Comparison of ENCODE assay signal across 15 cellular contexts in genomic region chr2:176676257-176676570, GRCh38.
"Had no signal": no experiment of that assay in that cellular context is flagged by ENCODE, and none has a peak within 500 bp of the region (broad histone marks: within the 10 kb centered on the region; RNA-seq: fewer than 3 reads in every experiment).

No MANE protein-coding gene starts in this region.

- ATAC-seq: Panc1, PC-3, T-cell had no signal

- H3K4me3 ChIP-seq: MG63 had no signal

- H3K36me3 ChIP-seq: MG63 had no signal

- DNase-seq: KBM-7, MG63, NCI-H1092, NCI-H187, NCI-H2029, NCI-H2081 treated with DMSO at 0.1 percent for 48 hours, NCI-H2171 treated with DMSO at 0.1 percent for 48 hours, NCI-H446 treated with DMSO at 0.1 percent for 48 hours, PC-3, SHP77, SK-N-SH, SW 1271, T-cell had no signal

- H3K4me2 ChIP-seq: SK-N-SH had no signal

- H3K27ac ChIP-seq: RWPE1 had no signal

- H3K27me3 ChIP-seq: MG63 had no signal

- H3K9me2 ChIP-seq: SK-N-SH had no signal

- H3K9ac ChIP-seq: SK-N-SH had no signal

- H3K9me3 ChIP-seq: MG63, SK-N-SH had no signal
